Comparison of ENCODE assay signal across 2 cellular contexts in the genomic region with DNA sequence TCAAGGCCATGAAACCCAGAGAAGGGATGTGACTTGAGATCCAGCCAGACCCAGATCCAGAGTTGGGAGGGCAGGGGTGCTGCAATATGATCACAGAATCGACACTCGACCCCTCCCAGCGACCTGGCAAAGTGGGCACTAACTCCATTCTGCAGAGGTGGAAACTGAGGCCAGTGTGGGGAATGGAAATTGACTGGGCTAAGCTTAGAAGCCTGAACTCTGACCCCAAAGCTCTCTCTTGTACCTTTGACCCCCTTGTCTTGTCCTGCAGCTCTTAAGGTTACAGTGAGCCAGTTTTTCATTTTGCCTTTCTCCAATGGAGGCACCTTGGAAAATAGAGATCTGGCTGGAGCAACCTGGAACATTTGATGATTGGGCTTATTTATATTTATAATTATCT.
TF ChIP-seq lines count a peak whose summit lies in the region.

No MANE protein-coding gene starts in this region.

TF ChIP-seq in IMR-90, 13 proteins besides CTCF, POLR2A, EP300 and RAD21:
- TF ChIP-seq MAZ (IDR thresholded peaks at IDR 0.05; ENCODE audit: borderline replicate concordance, low read depth, low read length) (no peak), BHLHE40 (IDR thresholded peaks at IDR 0.05; ENCODE audit: low read depth, low read length) (no peak), MAFK (IDR thresholded peaks at IDR 0.05; ENCODE audit: low read depth, low read length) (no peak), RFX5 (IDR thresholded peaks at IDR 0.05; ENCODE audit: low read depth, low read length) (no peak)
TF ChIP-seq in IMR-90: peak in this region for 0.

TF ChIP-seq in K562, 482 proteins besides CTCF, POLR2A, EP300 and RAD21:
- TF ChIP-seq, protein P1, sequence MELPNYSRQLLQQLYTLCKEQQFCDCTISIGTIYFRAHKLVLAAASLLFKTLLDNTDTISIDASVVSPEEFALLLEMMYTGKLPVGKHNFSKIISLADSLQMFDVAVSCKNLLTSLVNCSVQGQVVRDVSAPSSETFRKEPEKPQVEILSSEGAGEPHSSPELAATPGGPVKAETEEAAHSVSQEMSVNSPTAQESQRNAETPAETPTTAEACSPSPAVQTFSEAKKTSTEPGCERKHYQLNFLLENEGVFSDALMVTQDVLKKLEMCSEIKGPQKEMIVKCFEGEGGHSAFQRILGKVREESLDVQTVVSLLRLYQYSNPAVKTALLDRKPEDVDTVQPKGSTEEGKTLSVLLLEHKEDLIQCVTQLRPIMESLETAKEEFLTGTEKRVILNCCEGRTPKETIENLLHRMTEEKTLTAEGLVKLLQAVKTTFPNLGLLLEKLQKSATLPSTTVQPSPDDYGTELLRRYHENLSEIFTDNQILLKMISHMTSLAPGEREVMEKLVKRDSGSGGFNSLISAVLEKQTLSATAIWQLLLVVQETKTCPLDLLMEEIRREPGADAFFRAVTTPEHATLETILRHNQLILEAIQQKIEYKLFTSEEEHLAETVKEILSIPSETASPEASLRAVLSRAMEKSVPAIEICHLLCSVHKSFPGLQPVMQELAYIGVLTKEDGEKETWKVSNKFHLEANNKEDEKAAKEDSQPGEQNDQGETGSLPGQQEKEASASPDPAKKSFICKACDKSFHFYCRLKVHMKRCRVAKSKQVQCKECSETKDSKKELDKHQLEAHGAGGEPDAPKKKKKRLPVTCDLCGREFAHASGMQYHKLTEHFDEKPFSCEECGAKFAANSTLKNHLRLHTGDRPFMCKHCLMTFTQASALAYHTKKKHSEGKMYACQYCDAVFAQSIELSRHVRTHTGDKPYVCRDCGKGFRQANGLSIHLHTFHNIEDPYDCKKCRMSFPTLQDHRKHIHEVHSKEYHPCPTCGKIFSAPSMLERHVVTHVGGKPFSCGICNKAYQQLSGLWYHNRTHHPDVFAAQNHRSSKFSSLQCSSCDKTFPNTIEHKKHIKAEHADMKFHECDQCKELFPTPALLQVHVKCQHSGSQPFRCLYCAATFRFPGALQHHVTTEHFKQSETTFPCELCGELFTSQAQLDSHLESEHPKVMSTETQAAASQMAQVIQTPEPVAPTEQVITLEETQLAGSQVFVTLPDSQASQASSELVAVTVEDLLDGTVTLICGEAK (IDR thresholded peaks at IDR 0.05): no peak
- TF ChIP-seq, protein P1 (CRISPR knock-in tag; IDR thresholded peaks at IDR 0.05): no peak
- peak; percentile 58 for TF ChIP-seq NR2C1 (IDR thresholded peaks at IDR 0.05)
- peak; percentile 55; the same call in 1 of the 2 replicates for TF ChIP-seq NR2C1 (tag; IDR thresholded peaks at IDR 0.05)
- TF ChIP-seq HDAC1 (IDR thresholded peaks at IDR 0.05): no peak
- TF ChIP-seq, protein P2, sequence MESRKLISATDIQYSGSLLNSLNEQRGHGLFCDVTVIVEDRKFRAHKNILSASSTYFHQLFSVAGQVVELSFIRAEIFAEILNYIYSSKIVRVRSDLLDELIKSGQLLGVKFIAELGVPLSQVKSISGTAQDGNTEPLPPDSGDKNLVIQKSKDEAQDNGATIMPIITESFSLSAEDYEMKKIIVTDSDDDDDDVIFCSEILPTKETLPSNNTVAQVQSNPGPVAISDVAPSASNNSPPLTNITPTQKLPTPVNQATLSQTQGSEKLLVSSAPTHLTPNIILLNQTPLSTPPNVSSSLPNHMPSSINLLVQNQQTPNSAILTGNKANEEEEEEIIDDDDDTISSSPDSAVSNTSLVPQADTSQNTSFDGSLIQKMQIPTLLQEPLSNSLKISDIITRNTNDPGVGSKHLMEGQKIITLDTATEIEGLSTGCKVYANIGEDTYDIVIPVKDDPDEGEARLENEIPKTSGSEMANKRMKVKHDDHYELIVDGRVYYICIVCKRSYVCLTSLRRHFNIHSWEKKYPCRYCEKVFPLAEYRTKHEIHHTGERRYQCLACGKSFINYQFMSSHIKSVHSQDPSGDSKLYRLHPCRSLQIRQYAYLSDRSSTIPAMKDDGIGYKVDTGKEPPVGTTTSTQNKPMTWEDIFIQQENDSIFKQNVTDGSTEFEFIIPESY (CRISPR knock-in tag; IDR thresholded peaks at IDR 0.05): no peak
TF ChIP-seq in K562: peak in this region for 1.
